Comparison of ENCODE assay signal across 1 cellular context in the genomic region with DNA sequence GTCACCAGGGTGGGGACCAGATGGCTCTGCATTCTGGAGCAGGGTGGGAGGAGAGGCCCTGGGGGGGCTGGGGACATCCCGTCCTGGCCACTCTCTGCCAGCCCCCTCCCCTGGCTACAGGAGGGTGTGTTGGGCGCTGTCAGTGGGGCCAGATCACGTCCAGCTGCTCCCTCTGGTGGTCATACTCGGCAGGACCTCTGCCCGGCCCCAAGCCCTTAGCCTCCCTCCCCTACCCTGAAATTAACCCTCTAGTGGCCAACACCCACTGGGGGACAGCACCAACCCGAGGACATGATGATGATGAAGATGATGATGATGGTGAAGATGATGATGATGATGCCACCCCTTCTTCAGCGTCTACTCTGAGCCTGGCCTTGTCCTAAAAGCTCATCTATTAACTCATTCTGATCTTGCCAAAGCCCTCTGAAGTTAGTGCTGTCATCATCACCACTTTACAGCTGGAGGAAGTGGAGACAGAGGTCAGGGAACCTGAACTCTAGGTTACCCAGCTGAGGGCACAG.
A peak's percentile ranks its signal among the peaks of the same experiment; 100 is the strongest.
TF ChIP-seq lines count a peak whose summit lies in the region.

No MANE protein-coding gene starts in this region.

TF ChIP-seq in HepG2, 621 proteins besides CTCF, POLR2A, EP300 and RAD21 (continues in another document):
- TF ChIP-seq KDM4B (CRISPR knock-in tag; IDR thresholded peaks at IDR 0.05): peak; percentile 69; the same call in 1 of the 2 replicates
- TF ChIP-seq SOX5 (CRISPR knock-in tag; IDR thresholded peaks at IDR 0.05; ENCODE audit: borderline replicate concordance): peak; percentile 33; the same call in 1 of the 2 replicates
- TF ChIP-seq, protein P1, sequence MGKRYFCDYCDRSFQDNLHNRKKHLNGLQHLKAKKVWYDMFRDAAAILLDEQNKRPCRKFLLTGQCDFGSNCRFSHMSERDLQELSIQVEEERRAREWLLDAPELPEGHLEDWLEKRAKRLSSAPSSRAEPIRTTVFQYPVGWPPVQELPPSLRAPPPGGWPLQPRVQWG (CRISPR knock-in tag; IDR thresholded peaks at IDR 0.05; ENCODE audit: borderline replicate concordance, low read depth): no peak
- TF ChIP-seq MED1 (CRISPR knock-in tag; IDR thresholded peaks at IDR 0.05): peak; percentile 78; the same call in 1 of the 2 replicates
- TF ChIP-seq THAP11 (CRISPR knock-in tag; IDR thresholded peaks at IDR 0.05): peak; percentile 40; the same call in 1 of the 2 replicates
- TF ChIP-seq TCF12 (IDR thresholded peaks at IDR 0.05): no peak
- 0 out of 2 replicates have a peak, but pooled peaks have one; percentile 60 for TF ChIP-seq TCF12 (CRISPR knock-in tag; IDR thresholded peaks at IDR 0.05)
- TF ChIP-seq, protein P2, sequence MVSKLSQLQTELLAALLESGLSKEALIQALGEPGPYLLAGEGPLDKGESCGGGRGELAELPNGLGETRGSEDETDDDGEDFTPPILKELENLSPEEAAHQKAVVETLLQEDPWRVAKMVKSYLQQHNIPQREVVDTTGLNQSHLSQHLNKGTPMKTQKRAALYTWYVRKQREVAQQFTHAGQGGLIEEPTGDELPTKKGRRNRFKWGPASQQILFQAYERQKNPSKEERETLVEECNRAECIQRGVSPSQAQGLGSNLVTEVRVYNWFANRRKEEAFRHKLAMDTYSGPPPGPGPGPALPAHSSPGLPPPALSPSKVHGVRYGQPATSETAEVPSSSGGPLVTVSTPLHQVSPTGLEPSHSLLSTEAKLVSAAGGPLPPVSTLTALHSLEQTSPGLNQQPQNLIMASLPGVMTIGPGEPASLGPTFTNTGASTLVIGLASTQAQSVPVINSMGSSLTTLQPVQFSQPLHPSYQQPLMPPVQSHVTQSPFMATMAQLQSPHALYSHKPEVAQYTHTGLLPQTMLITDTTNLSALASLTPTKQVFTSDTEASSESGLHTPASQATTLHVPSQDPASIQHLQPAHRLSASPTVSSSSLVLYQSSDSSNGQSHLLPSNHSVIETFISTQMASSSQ (IDR thresholded peaks at IDR 0.05; ENCODE audit: low read depth): 0 out of 2 replicates have a peak, but pooled peaks have one; percentile 14
- TF ChIP-seq, protein P2 (CRISPR knock-in tag; IDR thresholded peaks at IDR 0.05; ENCODE audit: borderline replicate concordance): no peak
- TF ChIP-seq PPARG (CRISPR knock-in tag; conservative IDR thresholded peaks at IDR 0.05): peak; percentile 49; the same call in 1 of the 2 replicates
- peak; percentile 65 for TF ChIP-seq ETV5 (CRISPR knock-in tag; IDR thresholded peaks at IDR 0.05; ENCODE audit: borderline replicate concordance)
- TF ChIP-seq HDAC2 (CRISPR knock-in tag; IDR thresholded peaks at IDR 0.05): peak; percentile 75
- TF ChIP-seq ZNF30 (CRISPR knock-in tag; IDR thresholded peaks at IDR 0.05): no peak
- TF ChIP-seq RXRA (CRISPR knock-in tag; IDR thresholded peaks at IDR 0.05): peak; percentile 49; the same call in 1 of the 2 replicates
- 0 out of 2 replicates have a peak, but pooled peaks have one; percentile 42 for TF ChIP-seq ZBTB33 (CRISPR knock-in tag; IDR thresholded peaks at IDR 0.05)
- TF ChIP-seq ZNF614 (CRISPR knock-in tag; IDR thresholded peaks at IDR 0.05; ENCODE audit: borderline replicate concordance): 0 out of 2 replicates have a peak, but pooled peaks have one; percentile 42
- TF ChIP-seq, protein P3, sequence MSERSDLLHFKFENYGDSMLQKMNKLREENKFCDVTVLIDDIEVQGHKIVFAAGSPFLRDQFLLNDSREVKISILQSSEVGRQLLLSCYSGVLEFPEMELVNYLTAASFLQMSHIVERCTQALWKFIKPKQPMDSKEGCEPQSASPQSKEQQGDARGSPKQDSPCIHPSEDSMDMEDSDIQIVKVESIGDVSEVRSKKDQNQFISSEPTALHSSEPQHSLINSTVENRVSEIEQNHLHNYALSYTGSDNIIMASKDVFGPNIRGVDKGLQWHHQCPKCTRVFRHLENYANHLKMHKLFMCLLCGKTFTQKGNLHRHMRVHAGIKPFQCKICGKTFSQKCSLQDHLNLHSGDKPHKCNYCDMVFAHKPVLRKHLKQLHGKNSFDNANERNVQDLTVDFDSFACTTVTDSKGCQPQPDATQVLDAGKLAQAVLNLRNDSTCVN (CRISPR knock-in tag; IDR thresholded peaks at IDR 0.05; ENCODE audit: borderline replicate concordance): 0 out of 2 replicates have a peak, but pooled peaks have one; percentile 46
- TF ChIP-seq DPF2 (CRISPR knock-in tag; IDR thresholded peaks at IDR 0.05; ENCODE audit: borderline replicate concordance, low read depth): peak; percentile 46; the same call in 1 of the 2 replicates
- peak; percentile 69 for TF ChIP-seq ELF3 (CRISPR knock-in tag; IDR thresholded peaks at IDR 0.05)
- TF ChIP-seq RXRB (CRISPR knock-in tag; IDR thresholded peaks at IDR 0.05; ENCODE audit: borderline replicate concordance): peak; percentile 72; the same call in 1 of the 2 replicates
- no peak for TF ChIP-seq ZSCAN5A (CRISPR knock-in tag; IDR thresholded peaks at IDR 0.05; ENCODE audit: borderline replicate concordance)
- TF ChIP-seq, protein P4, sequence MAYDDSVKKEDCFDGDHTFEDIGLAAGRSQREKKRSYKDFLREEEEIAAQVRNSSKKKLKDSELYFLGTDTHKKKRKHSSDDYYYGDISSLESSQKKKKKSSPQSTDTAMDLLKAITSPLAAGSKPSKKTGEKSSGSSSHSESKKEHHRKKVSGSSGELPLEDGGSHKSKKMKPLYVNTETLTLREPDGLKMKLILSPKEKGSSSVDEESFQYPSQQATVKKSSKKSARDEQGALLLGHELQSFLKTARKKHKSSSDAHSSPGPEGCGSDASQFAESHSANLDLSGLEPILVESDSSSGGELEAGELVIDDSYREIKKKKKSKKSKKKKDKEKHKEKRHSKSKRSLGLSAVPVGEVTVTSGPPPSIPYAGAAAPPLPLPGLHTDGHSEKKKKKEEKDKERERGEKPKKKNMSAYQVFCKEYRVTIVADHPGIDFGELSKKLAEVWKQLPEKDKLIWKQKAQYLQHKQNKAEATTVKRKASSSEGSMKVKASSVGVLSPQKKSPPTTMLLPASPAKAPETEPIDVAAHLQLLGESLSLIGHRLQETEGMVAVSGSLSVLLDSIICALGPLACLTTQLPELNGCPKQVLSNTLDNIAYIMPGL (CRISPR knock-in tag; IDR thresholded peaks at IDR 0.05; ENCODE audit: borderline replicate concordance in 1 of 2, low read depth in 1 of 2): peak; percentile 34 to 63; a peak in 1 of 4 replicates
- peak; percentile 60; the same call in 1 of the 2 replicates for TF ChIP-seq MIXL1 (CRISPR knock-in tag; IDR thresholded peaks at IDR 0.05)
- TF ChIP-seq ARNTL (CRISPR knock-in tag; IDR thresholded peaks at IDR 0.05): 0 out of 2 replicates have a peak, but pooled peaks have one; percentile 43
- TF ChIP-seq KDM3A (CRISPR knock-in tag; IDR thresholded peaks at IDR 0.05; ENCODE audit: low read depth): peak; percentile 82; the same call in 1 of the 2 replicates
- TF ChIP-seq SP1 (IDR thresholded peaks at IDR 0.05): no peak
- 0 out of 2 replicates have a peak, but pooled peaks have one; percentile 26 for TF ChIP-seq SP1 (CRISPR knock-in tag; IDR thresholded peaks at IDR 0.05)
- no peak for TF ChIP-seq ZNF703 (CRISPR knock-in tag; IDR thresholded peaks at IDR 0.05; ENCODE audit: borderline replicate concordance)
- TF ChIP-seq, protein P5, sequence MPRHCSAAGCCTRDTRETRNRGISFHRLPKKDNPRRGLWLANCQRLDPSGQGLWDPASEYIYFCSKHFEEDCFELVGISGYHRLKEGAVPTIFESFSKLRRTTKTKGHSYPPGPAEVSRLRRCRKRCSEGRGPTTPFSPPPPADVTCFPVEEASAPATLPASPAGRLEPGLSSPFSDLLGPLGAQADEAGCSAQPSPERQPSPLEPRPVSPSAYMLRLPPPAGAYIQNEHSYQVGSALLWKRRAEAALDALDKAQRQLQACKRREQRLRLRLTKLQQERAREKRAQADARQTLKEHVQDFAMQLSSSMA (CRISPR knock-in tag; IDR thresholded peaks at IDR 0.05): no peak
- 0 out of 2 replicates have a peak, but pooled peaks have one; percentile 43 for TF ChIP-seq ZNF329 (CRISPR knock-in tag; IDR thresholded peaks at IDR 0.05; ENCODE audit: low read depth)
- peak; percentile 46; the same call in 1 of the 2 replicates for TF ChIP-seq TBX2 (CRISPR knock-in tag; IDR thresholded peaks at IDR 0.05; ENCODE audit: borderline replicate concordance)
- TF ChIP-seq, protein P6, sequence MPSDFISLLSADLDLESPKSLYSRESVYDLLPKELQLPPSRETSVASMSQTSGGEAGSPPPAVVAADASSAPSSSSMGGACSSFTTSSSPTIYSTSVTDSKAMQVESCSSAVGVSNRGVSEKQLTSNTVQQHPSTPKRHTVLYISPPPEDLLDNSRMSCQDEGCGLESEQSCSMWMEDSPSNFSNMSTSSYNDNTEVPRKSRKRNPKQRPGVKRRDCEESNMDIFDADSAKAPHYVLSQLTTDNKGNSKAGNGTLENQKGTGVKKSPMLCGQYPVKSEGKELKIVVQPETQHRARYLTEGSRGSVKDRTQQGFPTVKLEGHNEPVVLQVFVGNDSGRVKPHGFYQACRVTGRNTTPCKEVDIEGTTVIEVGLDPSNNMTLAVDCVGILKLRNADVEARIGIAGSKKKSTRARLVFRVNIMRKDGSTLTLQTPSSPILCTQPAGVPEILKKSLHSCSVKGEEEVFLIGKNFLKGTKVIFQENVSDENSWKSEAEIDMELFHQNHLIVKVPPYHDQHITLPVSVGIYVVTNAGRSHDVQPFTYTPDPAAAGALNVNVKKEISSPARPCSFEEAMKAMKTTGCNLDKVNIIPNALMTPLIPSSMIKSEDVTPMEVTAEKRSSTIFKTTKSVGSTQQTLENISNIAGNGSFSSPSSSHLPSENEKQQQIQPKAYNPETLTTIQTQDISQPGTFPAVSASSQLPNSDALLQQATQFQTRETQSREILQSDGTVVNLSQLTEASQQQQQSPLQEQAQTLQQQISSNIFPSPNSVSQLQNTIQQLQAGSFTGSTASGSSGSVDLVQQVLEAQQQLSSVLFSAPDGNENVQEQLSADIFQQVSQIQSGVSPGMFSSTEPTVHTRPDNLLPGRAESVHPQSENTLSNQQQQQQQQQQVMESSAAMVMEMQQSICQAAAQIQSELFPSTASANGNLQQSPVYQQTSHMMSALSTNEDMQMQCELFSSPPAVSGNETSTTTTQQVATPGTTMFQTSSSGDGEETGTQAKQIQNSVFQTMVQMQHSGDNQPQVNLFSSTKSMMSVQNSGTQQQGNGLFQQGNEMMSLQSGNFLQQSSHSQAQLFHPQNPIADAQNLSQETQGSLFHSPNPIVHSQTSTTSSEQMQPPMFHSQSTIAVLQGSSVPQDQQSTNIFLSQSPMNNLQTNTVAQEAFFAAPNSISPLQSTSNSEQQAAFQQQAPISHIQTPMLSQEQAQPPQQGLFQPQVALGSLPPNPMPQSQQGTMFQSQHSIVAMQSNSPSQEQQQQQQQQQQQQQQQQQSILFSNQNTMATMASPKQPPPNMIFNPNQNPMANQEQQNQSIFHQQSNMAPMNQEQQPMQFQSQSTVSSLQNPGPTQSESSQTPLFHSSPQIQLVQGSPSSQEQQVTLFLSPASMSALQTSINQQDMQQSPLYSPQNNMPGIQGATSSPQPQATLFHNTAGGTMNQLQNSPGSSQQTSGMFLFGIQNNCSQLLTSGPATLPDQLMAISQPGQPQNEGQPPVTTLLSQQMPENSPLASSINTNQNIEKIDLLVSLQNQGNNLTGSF (CRISPR knock-in tag; IDR thresholded peaks at IDR 0.05): no peak
